In the genomic region with DNA sequence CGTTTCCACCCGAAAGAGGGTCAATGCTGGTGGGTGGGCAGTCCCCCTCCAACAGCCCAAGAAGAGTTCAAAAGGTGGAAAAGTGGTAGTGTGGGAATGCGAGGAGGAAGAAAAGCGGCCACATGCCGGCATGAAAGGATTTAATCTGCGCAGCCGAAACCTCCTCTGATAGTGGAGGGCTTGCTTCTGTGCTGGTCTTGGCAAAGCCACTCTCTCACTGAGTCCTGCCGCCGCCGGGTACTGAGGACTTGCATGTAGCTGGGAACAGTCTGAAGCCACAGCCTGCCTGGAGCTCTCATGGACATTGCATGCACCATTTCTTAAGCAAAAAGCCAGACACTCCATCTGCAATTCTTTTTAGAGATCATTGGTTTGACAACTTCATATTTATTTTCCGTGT, we compare ENCODE assay signal across 15 cellular contexts.
A peak's percentile ranks its signal among the peaks of the same experiment; 100 is the strongest.
DNase-seq lines count a peak whose midpoint lies in the region; ATAC-seq and TF ChIP-seq lines count a peak whose summit lies in the region.
"Had no signal": no experiment of that assay in that cellular context is flagged by ENCODE, and none has a peak within 500 bp of the region (broad histone marks: within the 10 kb centered on the region; RNA-seq: fewer than 3 reads in every experiment).

No MANE protein-coding gene starts in this region.

- TF ChIP-seq CTCF in GM10248 (IDR thresholded peaks at IDR 0.05; ENCODE audit: control extremely low read depth, extremely low read depth, low read depth, missing control alignments), result no peak

- H3K27ac Mint-ChIP-seq in stimulated activated memory B cell treated with anti-CD40 and anti-IgM and Interleukin-4, amounts not matched to agents 10 μg/mL and 1 μg/mL and 100 μg/mL, for 72 hours, result no peak overlapping the region
- H3K27ac Mint-ChIP-seq: IgD-negative memory B cell; stimulated activated naive CD8-positive, alpha-beta T cell treated with anti-CD3 and anti-CD28 coated beads, Interleukin-15, Interleukin-2, amounts not matched to agents 100 ng/mL and 50 ng/mL, for 24 hours; T-helper 2 cell treated with Interferon-gamma antibody and Interleukin-4, amounts not matched to agents 5 μg/mL and 100 μg/mL, for 36 hours had no signal

- H3K36me3 Mint-ChIP-seq in stimulated activated memory B cell treated with anti-CD40 and anti-IgM and Interleukin-4, amounts not matched to agents 10 μg/mL and 1 μg/mL and 100 μg/mL, for 72 hours, result no peaks in the 10 kb centered on the region

- no peaks in the 10 kb centered on the region for H3K9me3 Mint-ChIP-seq in stimulated activated memory B cell treated with anti-CD40 and anti-IgM and Interleukin-4, amounts not matched to agents 10 μg/mL and 1 μg/mL and 100 μg/mL, for 72 hours
- H3K9me3 Mint-ChIP-seq: IgD-negative memory B cell; stimulated activated naive CD8-positive, alpha-beta T cell treated with anti-CD3 and anti-CD28 coated beads, Interleukin-15, Interleukin-2, amounts not matched to agents 100 ng/mL and 50 ng/mL, for 24 hours; T-helper 2 cell treated with Interferon-gamma antibody and Interleukin-4, amounts not matched to agents 5 μg/mL and 100 μg/mL, for 36 hours had no signal

- CTCF ChIA-PET in GM10248 (lab: Yijun Ruan, JAX), result interaction anchor here (0.9 kb wide), 1 partner anchor 12 kb away, joined by 3 read pairs; no protein-coding TSS in a partner anchor

- DNase-seq in C1 segment of cervical spinal cord (lab: John Stamatoyannopoulos, UW), result peak in 10 of 14 donors; percentile 13 to 86 (median 35)
- DNase-seq in astrocyte of the hippocampus (ENCODE audit: low read depth, low spot score), result peak; percentile 67
- peak; percentile 61 to 62 for DNase-seq in hippocampal formation (lab: John Stamatoyannopoulos, UW)
- peak; percentile 60 for DNase-seq in putamen (ENCODE audit: low spot score)
- DNase-seq in activated T-cell treated with anti-CD3 and anti-CD28 coated beads, Interleukin-2, amount 50 U/mL, for 48 hours, result no peak
- no peak for DNase-seq in GM10248 (ENCODE audit: extremely low spot score)
- DNase-seq: activated gamma-delta T cell, foreskin melanocyte, NCI-H1930, SHP77 treated with DMSO at 0.1 percent for 48 hours had no signal

- no peak for ATAC-seq in GM21529 (IDR thresholded peaks at IDR 0.05; ENCODE audit: unreplicated experiment)
- ATAC-seq in stimulated activated memory B cell treated with anti-CD40 and anti-IgM and Interleukin-4, amounts not matched to agents 10 μg/mL and 1 μg/mL and 100 μg/mL, for 72 hours, result no peak

- H3K4me3 Mint-ChIP-seq in stimulated activated memory B cell treated with anti-CD40 and anti-IgM and Interleukin-4, amounts not matched to agents 10 μg/mL and 1 μg/mL and 100 μg/mL, for 72 hours, result no peak overlapping the region
- H3K4me3 Mint-ChIP-seq: IgD-negative memory B cell; stimulated activated naive CD8-positive, alpha-beta T cell treated with anti-CD3 and anti-CD28 coated beads, Interleukin-15, Interleukin-2, amounts not matched to agents 100 ng/mL and 50 ng/mL, for 24 hours; T-helper 2 cell treated with Interferon-gamma antibody and Interleukin-4, amounts not matched to agents 5 μg/mL and 100 μg/mL, for 36 hours had no signal

- no peaks in the 10 kb centered on the region for H3K4me1 Mint-ChIP-seq in stimulated activated memory B cell treated with anti-CD40 and anti-IgM and Interleukin-4, amounts not matched to agents 10 μg/mL and 1 μg/mL and 100 μg/mL, for 72 hours
- H3K4me1 Mint-ChIP-seq: IgD-negative memory B cell had no signal

- POLR2A ChIA-PET in GM10248 (lab: Yijun Ruan, JAX), result no interaction called here

- peaks cover 47% of the 10 kb centered on the region for H3K27me3 Mint-ChIP-seq in stimulated activated memory B cell treated with anti-CD40 and anti-IgM and Interleukin-4, amounts not matched to agents 10 μg/mL and 1 μg/mL and 100 μg/mL, for 72 hours

Comparison
In these comparisons a context has a peak if more than half of its experiments do, and no peak if none do; other contexts are left out.
1. DNase-seq: peak in C1 segment of cervical spinal cord (10 of 14), astrocyte of the hippocampus (single experiment), hippocampal formation (2 of 2) and putamen (single experiment); none in activated T-cell treated with anti-CD3 and anti-CD28 coated beads, Interleukin-2, amount 50 U/mL, for 48 hours (0 of 2) and GM10248 (single experiment).